ENCODE assay signal across 8 cellular contexts in the genomic region with DNA sequence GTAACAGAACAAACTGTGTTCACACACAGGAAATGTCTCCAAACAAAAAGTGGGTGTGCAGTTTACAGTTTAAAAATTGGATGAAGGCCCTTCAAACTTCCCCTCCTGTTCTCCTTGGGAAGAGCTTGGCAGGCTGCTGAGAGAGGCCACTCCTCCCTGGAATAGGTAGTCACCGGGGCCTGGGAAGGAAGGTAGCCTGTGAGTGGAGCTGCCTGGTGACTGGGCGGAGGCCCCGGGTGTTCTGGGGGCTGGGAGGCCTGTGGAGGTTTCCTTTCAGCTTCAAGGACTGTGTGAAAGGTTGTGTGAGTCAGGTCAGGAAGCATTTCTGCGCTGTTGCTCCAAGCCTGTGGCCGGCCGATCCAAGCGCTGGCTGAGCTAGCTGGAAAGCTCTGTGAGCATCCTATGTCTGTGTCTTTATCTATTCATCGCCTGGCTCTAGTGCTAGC. TPM values are rescaled to one million over a fixed set of nuclear protein-coding genes. Genes with fewer than 3 reads are reported as not detected.
DNase-seq lines count a peak whose midpoint lies in the region; ATAC-seq and TF ChIP-seq lines count a peak whose summit lies in the region.

No MANE protein-coding gene starts in this region.

- peak overlapping the region; percentile 69 for H3K4me3 Mint-ChIP-seq in HFFc6

- peak overlapping the region; percentile 85 for H3K27ac Mint-ChIP-seq in HFFc6

- TF ChIP-seq CTCF in HFFc6 (IDR thresholded peaks at IDR 0.05) (no peak), ascending aorta (IDR thresholded peaks at IDR 0.05) (no peak)

- peak; percentile 86 for DNase-seq in HFFc6
- peak; percentile 59 to 92 for DNase-seq in ascending aorta (ENCODE audit: low spot score in 2 of 2)
- DNase-seq in iPS-NIHi7 (ENCODE audit: extremely low spot score), result peak; percentile 63
- no peak for DNase-seq in NCI-H1694 treated with DMSO at 0.1 percent for 48 hours (lab: John Stamatoyannopoulos, UW)
- no peak for DNase-seq in SIG-M5 (lab: John Stamatoyannopoulos, UW)
- DNase-seq in activated CD8-positive, alpha-beta memory T cell treated with anti-CD3 and anti-CD28 coated beads, Interleukin-2, amount 50 U/mL, for 4 hours, result no peak

- H3K9me3 Mint-ChIP-seq in HFFc6, result no peaks in the 10 kb centered on the region; the same call in 1 of the 2 replicates

- ATAC-seq in HG02970 (IDR thresholded peaks at IDR 0.05; ENCODE audit: low FRiP score, unreplicated experiment), result no peak

- H3K9ac ChIP-seq in subcutaneous abdominal adipose tissue (ENCODE audit: low read length in 5 of 5), result peak overlapping the region in 1 of 5 donors; percentile 26

- H3K27me3 ChIP-seq in ascending aorta (no peaks in the 10 kb centered on the region), subcutaneous abdominal adipose tissue (ENCODE audit: control insufficient read depth in 5 of 5, insufficient read depth in 4 of 5, low read length in 5 of 5) (peaks cover 0 to 3% (median 0%) of the 10 kb centered on the region in 5 donors)

- H3K9me3 ChIP-seq in ascending aorta, result no peaks in the 10 kb centered on the region
- no peaks in the 10 kb centered on the region for H3K9me3 ChIP-seq in subcutaneous abdominal adipose tissue (ENCODE audit: control insufficient read depth in 5 of 5, low read length in 5 of 5)

- H3K36me3 Mint-ChIP-seq in HFFc6 (ENCODE audit: low read depth), result no peaks in the 10 kb centered on the region

- H3K4me1 ChIP-seq in ascending aorta (peaks cover 11 to 43% of the 10 kb centered on the region in 2 donors), subcutaneous abdominal adipose tissue (ENCODE audit: control insufficient read depth in 5 of 5, insufficient read depth in 5 of 5, low read length in 5 of 5) (peaks cover 13 to 52% (median 28%) of the 10 kb centered on the region in 5 donors)

- H3K27me3 Mint-ChIP-seq in HFFc6 (ENCODE audit: insufficient read depth), result no peaks in the 10 kb centered on the region

- H3K27ac ChIP-seq in ascending aorta, result peak overlapping the region; percentile 77 to 90
- H3K27ac ChIP-seq in subcutaneous abdominal adipose tissue (ENCODE audit: low read depth, low read length), result peak overlapping the region; percentile 77

- peaks cover 47% of the 10 kb centered on the region for H3K4me1 Mint-ChIP-seq in HFFc6 (ENCODE audit: low read depth)

- H3K36me3 ChIP-seq in ascending aorta (no peaks in the 10 kb centered on the region), subcutaneous abdominal adipose tissue (ENCODE audit: control insufficient read depth in 5 of 5, insufficient read depth in 5 of 5, low read length in 5 of 5) (no peaks in the 10 kb centered on the region)

- intact Hi-C loops in ascending aorta (cut with DNase I), result loop anchor here (2.0 to 5.0 kb wide), 6 partner anchors 15 to 210 kb away; a partner anchor contains a TSS

- H3K4me3 ChIP-seq in ascending aorta, result peak overlapping the region in 1 of 2 donors; percentile 25
- H3K4me3 ChIP-seq in subcutaneous abdominal adipose tissue (ENCODE audit: low read depth in 1 of 5, low read length in 5 of 5), result peak overlapping the region in 1 of 5 donors; percentile 17

RNA-seq across cellular contexts. Expression of a gene that starts 14.1 kb away (rescaled TPM):
- total RNA-seq in HFFc6 (2021; fragmentation: NEBNext Ultra II Directional; extraction: Animal tissue kit (Norgen Biotek cat#: 25700)), result 10 to 100 TPM in 4 of 6 experiments, 1 to 10 TPM in 2; 5.7 to 19.4 (median 14.4) TPM
- total RNA-seq in ascending aorta, result 53.2 TPM

Comparison
In these comparisons a context has a peak if more than half of its experiments do, and no peak if none do; other contexts are left out.
1. DNase-seq: peak in HFFc6 (single experiment), ascending aorta (2 of 2) and iPS-NIHi7 (single experiment); none in NCI-H1694 treated with DMSO at 0.1 percent for 48 hours (single experiment), SIG-M5 (single experiment) and activated CD8-positive, alpha-beta memory T cell treated with anti-CD3 and anti-CD28 coated beads, Interleukin-2, amount 50 U/mL, for 4 hours (single experiment).